Comparison of ENCODE assay signal across 1 cellular context in the genomic region with DNA sequence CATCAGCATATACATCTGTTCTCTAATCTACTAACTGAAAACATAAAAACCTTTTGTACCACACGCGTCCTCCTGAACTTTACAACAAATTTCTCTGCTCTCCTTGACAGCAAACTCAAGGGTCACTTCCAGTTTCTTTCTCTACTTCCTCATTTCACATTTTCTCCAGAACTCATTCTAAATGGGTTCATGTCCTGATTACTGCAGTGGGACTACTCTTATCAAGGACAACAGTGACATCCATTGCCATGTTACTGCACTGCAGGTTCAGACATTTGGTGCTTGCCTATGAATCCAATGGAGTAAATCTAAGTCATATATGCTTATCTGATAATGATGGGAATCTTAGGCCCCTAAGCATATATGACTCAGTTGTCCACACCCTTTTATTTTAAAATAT.
TF ChIP-seq lines count a peak whose summit lies in the region.

No MANE protein-coding gene starts in this region.

TF ChIP-seq in K562, 482 proteins besides CTCF, POLR2A, EP300 and RAD21 (continued from another document):
- TF ChIP-seq, protein P1, sequence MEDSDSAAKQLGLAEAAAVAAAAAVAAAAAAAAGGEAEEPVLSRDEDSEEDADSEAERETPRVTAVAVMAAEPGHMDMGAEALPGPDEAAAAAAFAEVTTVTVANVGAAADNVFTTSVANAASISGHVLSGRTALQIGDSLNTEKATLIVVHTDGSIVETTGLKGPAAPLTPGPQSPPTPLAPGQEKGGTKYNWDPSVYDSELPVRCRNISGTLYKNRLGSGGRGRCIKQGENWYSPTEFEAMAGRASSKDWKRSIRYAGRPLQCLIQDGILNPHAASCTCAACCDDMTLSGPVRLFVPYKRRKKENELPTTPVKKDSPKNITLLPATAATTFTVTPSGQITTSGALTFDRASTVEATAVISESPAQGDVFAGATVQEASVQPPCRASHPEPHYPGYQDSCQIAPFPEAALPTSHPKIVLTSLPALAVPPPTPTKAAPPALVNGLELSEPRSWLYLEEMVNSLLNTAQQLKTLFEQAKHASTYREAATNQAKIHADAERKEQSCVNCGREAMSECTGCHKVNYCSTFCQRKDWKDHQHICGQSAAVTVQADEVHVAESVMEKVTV (CRISPR knock-in tag; IDR thresholded peaks at IDR 0.05): peak; percentile 22; the same call in 1 of the 2 replicates
- TF ChIP-seq ZNF699 (CRISPR knock-in tag; IDR thresholded peaks at IDR 0.05; ENCODE audit: insufficient replicate concordance): no peak
- TF ChIP-seq ZNF217 (CRISPR knock-in tag; IDR thresholded peaks at IDR 0.05): no peak
- 0 out of 2 replicates have a peak, but pooled peaks have one; percentile 13 for TF ChIP-seq EHMT2 (IDR thresholded peaks at IDR 0.05)
- TF ChIP-seq ETV1 (tag; conservative IDR thresholded peaks at IDR 0.05; ENCODE audit: low read depth): 0 out of 2 replicates have a peak, but pooled peaks have one; percentile 7
- no peak for TF ChIP-seq NCOA1 (IDR thresholded peaks at IDR 0.05; ENCODE audit: low read depth)
- no peak for TF ChIP-seq PTTG1 (tag; IDR thresholded peaks at IDR 0.05; ENCODE audit: low read depth)
